12 cellular contexts compared by ENCODE assay signal in genomic region chr5:95715799-95716461, GRCh38. TPM values are rescaled to one million over a fixed set of nuclear protein-coding genes. Genes with fewer than 3 reads are reported as not detected.
A peak's percentile ranks its signal among the peaks of the same experiment; 100 is the strongest.
DNase-seq lines count a peak whose midpoint lies in the region; ATAC-seq and TF ChIP-seq lines count a peak whose summit lies in the region.
"Had no signal": no experiment of that assay in that cellular context is flagged by ENCODE, and none has a peak within 500 bp of the region (broad histone marks: within the 10 kb centered on the region; RNA-seq: fewer than 3 reads in every experiment).

No MANE protein-coding gene starts in this region.

- no peak overlapping the region for H3K4ac ChIP-seq in neuronal stem cell (ENCODE audit: low read length)

- no peak overlapping the region for H2BK12ac ChIP-seq in neuronal stem cell (ENCODE audit: low read length)

- peak overlapping the region; percentile 39 for H3K18ac ChIP-seq in neuronal stem cell (ENCODE audit: low read length)

- in situ Hi-C loops in astrocyte of the spinal cord (cut with HindIII; ENCODE audit: low sequenced_read_pairs) = no loop called here

- H3K23ac ChIP-seq in neuronal stem cell (ENCODE audit: low read depth, low read length, poor library complexity) = peak overlapping the region; percentile 46

- no peak overlapping the region for H3K27ac ChIP-seq in neuronal stem cell (replicated peaks; ENCODE audit: low read length)

- H3K4me1 ChIP-seq in neuronal stem cell (ENCODE audit: control insufficient read depth in 2 of 2, insufficient read depth in 1 of 2, low read depth in 1 of 2, low read length in 2 of 2) = peaks cover 0 to 3% of the 10 kb centered on the region in 2 donors

- peak overlapping the region; percentile 1 for H2AFZ ChIP-seq in neuronal stem cell (ENCODE audit: low read length)

- H3K9me3 Mint-ChIP-seq in chondrocyte (ENCODE audit: low read depth) = no peaks in the 10 kb centered on the region

- no peaks in the 10 kb centered on the region for H3K27me3 ChIP-seq in neuronal stem cell (ENCODE audit: control insufficient read depth in 3 of 3, insufficient read depth in 3 of 3, low read depth in 1 of 3, low read length in 3 of 3)

- no peak overlapping the region for H2BK120ac ChIP-seq in neuronal stem cell (ENCODE audit: low read depth, low read length)

- H3K9ac ChIP-seq in neuronal stem cell (ENCODE audit: low read depth, low read length, poor library complexity) = no peak overlapping the region

- no peak overlapping the region for H3K4me3 Mint-ChIP-seq in chondrocyte (ENCODE audit: unreplicated experiment)

- no peak overlapping the region for H2BK5ac ChIP-seq in neuronal stem cell (ENCODE audit: low read length)

- H3K14ac ChIP-seq in neuronal stem cell (ENCODE audit: low read length) = no peak overlapping the region

- no peak overlapping the region for H3K4me2 ChIP-seq in neuronal stem cell (ENCODE audit: insufficient read depth, low read length, poor library complexity, severe bottlenecking)

- H3K9me3 ChIP-seq in neuronal stem cell (replicated peaks in 1 of 2; ENCODE audit: control insufficient read depth in 2 of 2, insufficient read depth in 1 of 2, low read depth in 1 of 2, low read length in 2 of 2) = no peaks in the 10 kb centered on the region

- POLR2A ChIA-PET in GM10248 (lab: Yijun Ruan, JAX) = no interaction called here

- H2AK5ac ChIP-seq in neuronal stem cell (ENCODE audit: low read depth, low read length) = no peak overlapping the region

- H3K36me3 Mint-ChIP-seq in chondrocyte (ENCODE audit: low read depth) = peaks cover 4% of the 10 kb centered on the region

- no peak overlapping the region for H3K27ac Mint-ChIP-seq in chondrocyte (ENCODE audit: unreplicated experiment)

- H4K8ac ChIP-seq in neuronal stem cell (ENCODE audit: low read depth, low read length) = no peak overlapping the region

- WGBS in neuronal stem cell (ENCODE audit: extremely low coverage in 2 of 2, insufficient read length in 2 of 2, insufficient replicate concordance in 1 of 2), 2 donors = no CpG with 5 or more reads among the region's 5 CpGs

- H3K4me3 ChIP-seq in astrocyte of the spinal cord (ENCODE audit: low read depth, low read length) = no peak overlapping the region
- no peak overlapping the region for H3K4me3 ChIP-seq in neuronal stem cell (ENCODE audit: low read length in 2 of 2)

- DNase-seq in GM10248 (ENCODE audit: extremely low spot score) = peak; percentile 15
- peak; percentile 88 for DNase-seq in astrocyte of the spinal cord (ENCODE audit: low read depth, low spot score)
- no peak for DNase-seq in neuronal stem cell (ENCODE audit: low spot score)
- DNase-seq in NCI-H1417 treated with DMSO at 0.1 percent for 48 hours (lab: John Stamatoyannopoulos, UW) = no peak
- DNase-seq in NCI-H524 (lab: John Stamatoyannopoulos, UW) = no peak
- no peak for DNase-seq in chondrocyte (ENCODE audit: low spot score)
- DNase-seq in epidermal melanocyte (ENCODE audit: insufficient read length, low spot score) = no peak
- DNase-seq: amygdala, KBM-7, NCI-H526 treated with DMSO at 0.1 percent for 48 hours, T-helper 9 cell had no signal

- no peak overlapping the region for H2BK15ac ChIP-seq in neuronal stem cell (ENCODE audit: low read length)

- TF ChIP-seq CTCF in GM10248 (IDR thresholded peaks at IDR 0.05; ENCODE audit: control extremely low read depth, extremely low read depth, low read depth, missing control alignments) (no peak), astrocyte of the spinal cord (IDR thresholded peaks at IDR 0.05; ENCODE audit: low read depth, low read length) (no peak), chondrocyte (IDR thresholded peaks at IDR 0.05) (no peak)

- H3K36me3 ChIP-seq in neuronal stem cell (replicated peaks in 1 of 2; ENCODE audit: control insufficient read depth in 2 of 2, insufficient read depth in 2 of 2, low read length in 2 of 2) = no peaks in the 10 kb centered on the region

- no peaks in the 10 kb centered on the region for H3K79me1 ChIP-seq in neuronal stem cell (ENCODE audit: low read depth, low read length)

- no peak overlapping the region for H4K91ac ChIP-seq in neuronal stem cell (ENCODE audit: low read depth, low read length, poor library complexity)

- CTCF ChIA-PET in GM10248 (lab: Yijun Ruan, JAX) = no interaction called here

- peaks cover 24% of the 10 kb centered on the region for H3K4me1 Mint-ChIP-seq in chondrocyte (ENCODE audit: low read depth)

- peak; percentile 36 for ATAC-seq in HG03354 (IDR thresholded peaks at IDR 0.05; ENCODE audit: poor library complexity, severe bottlenecking, unreplicated experiment)

- no peaks in the 10 kb centered on the region for H3K27me3 Mint-ChIP-seq in chondrocyte (ENCODE audit: low read depth)

RNA-seq across cellular contexts. Expression of gene RHOBTB3, which starts 15.2 kb away (rescaled TPM):
- polyA plus RNA-seq in neuronal stem cell (2013, experiment 1 of 2) = 6.3 TPM
- polyA plus RNA-seq in neuronal stem cell (2013, experiment 2 of 2) = 7.3 TPM
- total RNA-seq in chondrocyte = 67.1 to 75.4 TPM (median 75.2 TPM) in 3 replicates

RNA-seq across cellular contexts. Expression of gene SPATA9, which starts 33.1 kb away (rescaled TPM):
- polyA plus RNA-seq in neuronal stem cell (2013, experiment 1 of 2) = 0.11 TPM
- polyA plus RNA-seq in neuronal stem cell (2013, experiment 2 of 2) = 0.06 TPM
- 0.67 to 1.7 TPM (median 1.1 TPM) in 3 replicates for total RNA-seq in chondrocyte

Comparison
In these comparisons a context has a peak if more than half of its experiments do, and no peak if none do; other contexts are left out.
1. DNase-seq: peak in GM10248 (single experiment) and astrocyte of the spinal cord (single experiment); none in neuronal stem cell (single experiment), NCI-H1417 treated with DMSO at 0.1 percent for 48 hours (single experiment), NCI-H524 (0 of 2), chondrocyte (single experiment) and epidermal melanocyte (single experiment).